23 cellular contexts compared by ENCODE assay signal in the genomic region with DNA sequence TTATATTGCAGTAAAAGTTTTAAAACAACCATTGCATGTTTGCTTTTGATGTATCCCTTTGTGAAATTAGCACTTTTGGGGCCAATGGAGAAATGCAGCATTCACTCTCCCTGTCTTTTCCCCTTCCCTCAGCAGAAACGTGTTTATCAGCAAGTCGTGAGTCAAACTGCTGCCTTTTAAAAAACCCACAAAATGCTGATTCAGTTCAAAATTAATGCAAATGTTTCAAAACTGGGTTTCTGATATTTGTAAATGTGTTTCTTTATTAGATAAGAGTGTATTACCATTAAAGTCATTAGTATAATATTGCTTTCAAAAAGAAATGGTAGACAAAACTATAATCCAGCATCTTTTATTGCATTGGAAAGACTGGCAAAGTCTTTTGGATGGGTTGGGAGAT.
"Had no signal": no experiment of that assay in that cellular context is flagged by ENCODE, and none has a peak within 500 bp of the region (broad histone marks: within the 10 kb centered on the region; RNA-seq: fewer than 3 reads in every experiment).

No MANE protein-coding gene starts in this region.

- H3K27me3 Mint-ChIP-seq: effector memory CD8-positive, alpha-beta T cell; memory B cell; natural killer cell treated with Interleukin-12 subunit alpha and Interleukin-12 subunit beta and Interleukin-15 and Interleukin-18, amount 100 ng/mL, for 72 hours had no signal

- DNase-seq: cortex of kidney; effector memory CD8-positive, alpha-beta T cell; esophagus squamous epithelium; foreskin fibroblast; immature natural killer cell; kidney; left cardiac atrium; left ventricle myocardium inferior; lower lobe of right lung; nucleus accumbens; ovary; small intestine; stimulated activated CD4-positive, alpha-beta T cell treated with anti-CD3 and anti-CD28 coated beads, Interleukin-12 subunit alpha, Interleukin-12 subunit beta, amount 100 ng/mL, for 4 hours; stimulated activated naive CD4-positive, alpha-beta T cell; stomach; substantia nigra; transverse colon had no signal

- ATAC-seq: effector memory CD8-positive, alpha-beta T cell; left cardiac atrium; lower lobe of right lung; natural killer cell treated with Interleukin-12 subunit alpha and Interleukin-12 subunit beta and Interleukin-15 and Interleukin-18, amount 100 ng/mL, for 72 hours had no signal

- H3K9me3 Mint-ChIP-seq: memory B cell; natural killer cell treated with Interleukin-12 subunit alpha and Interleukin-12 subunit beta and Interleukin-15 and Interleukin-18, amount 100 ng/mL, for 72 hours had no signal

- H3K4me3 ChIP-seq: esophagus squamous epithelium, left ventricle myocardium inferior, lower lobe of right lung, neural progenitor cell, ovary, right atrium auricular region, stomach, thoracic aorta, transverse colon had no signal

- H3K27ac Mint-ChIP-seq: effector memory CD8-positive, alpha-beta T cell; immature natural killer cell; memory B cell; mesothelial cell of epicardium; natural killer cell treated with Interleukin-12 subunit alpha and Interleukin-12 subunit beta and Interleukin-15 and Interleukin-18, amount 100 ng/mL, for 72 hours; neural progenitor cell had no signal

- H3K27me3 ChIP-seq: esophagus squamous epithelium, neural progenitor cell, ovary, right atrium auricular region, stomach, transverse colon had no signal

- FAIRE-seq: kidney, small intestine had no signal

- H3K27ac ChIP-seq: esophagus squamous epithelium, left ventricle myocardium inferior, lower lobe of right lung, neural progenitor cell, ovary, right atrium auricular region, stomach, thoracic aorta, transverse colon had no signal

- H3K4me1 Mint-ChIP-seq: mesothelial cell of epicardium, neural progenitor cell had no signal

- H3K4me3 Mint-ChIP-seq: effector memory CD8-positive, alpha-beta T cell; immature natural killer cell; memory B cell; mesothelial cell of epicardium; natural killer cell treated with Interleukin-12 subunit alpha and Interleukin-12 subunit beta and Interleukin-15 and Interleukin-18, amount 100 ng/mL, for 72 hours; neural progenitor cell had no signal

- H3K9me3 ChIP-seq: lower lobe of right lung, ovary, right atrium auricular region, thoracic aorta, transverse colon had no signal

- H3K36me3 ChIP-seq: ovary had no signal

- H3K4me1 ChIP-seq: esophagus squamous epithelium, lower lobe of right lung, neural progenitor cell, right atrium auricular region, stomach, transverse colon had no signal
